ENCODE assay signal across 14 cellular contexts in genomic region chr18:3790702-3791101, GRCh38.
A peak's percentile ranks its signal among the peaks of the same experiment; 100 is the strongest.
DNase-seq lines count a peak whose midpoint lies in the region; ATAC-seq, FAIRE-seq and TF ChIP-seq lines count a peak whose summit lies in the region.
"Had no signal": no experiment of that assay in that cellular context is flagged by ENCODE, and none has a peak within 500 bp of the region (broad histone marks: within the 10 kb centered on the region; RNA-seq: fewer than 3 reads in every experiment).

No MANE protein-coding gene starts in this region.

- peaks cover 7% of the 10 kb centered on the region for H3K9me1 ChIP-seq in keratinocyte (ENCODE audit: control insufficient read depth, extremely low read depth, insufficient read depth, low read length)

- H3K9ac ChIP-seq in keratinocyte (ENCODE audit: control insufficient read depth, extremely low read depth, insufficient read depth, low read length) = no peak overlapping the region

- H3K4me3 ChIP-seq in keratinocyte (ENCODE audit: control insufficient read depth in 2 of 3, extremely low read depth in 1 of 3, insufficient read depth in 2 of 3, low read depth in 1 of 3, low read length in 3 of 3) = no peak overlapping the region
- H3K4me3 ChIP-seq: GM23338 had no signal

- H4K20me1 ChIP-seq in keratinocyte (ENCODE audit: control insufficient read depth, extremely low read depth, insufficient read depth, low read length) = no peaks in the 10 kb centered on the region

- no peaks in the 10 kb centered on the region for H3K36me3 ChIP-seq in keratinocyte (ENCODE audit: control insufficient read depth in 2 of 2, extremely low read depth in 1 of 2, insufficient read depth in 2 of 2, low read length in 2 of 2)
- H3K36me3 ChIP-seq: brain microvascular endothelial cell had no signal

- peak overlapping the region; percentile 12 for H3K4me2 ChIP-seq in keratinocyte (ENCODE audit: control insufficient read depth, extremely low read depth, insufficient read depth, low read depth, low read length)
- H3K4me2 ChIP-seq: GM23338 had no signal

- no peak for TF ChIP-seq CTCF in keratinocyte (optimal IDR thresholded peaks at IDR 0.05 in 1 of 3, IDR thresholded peaks at IDR 0.05 in 1 of 3, conservative IDR thresholded peaks at IDR 0.05 in 1 of 3; ENCODE audit: extremely low read depth in 1 of 3, insufficient read depth in 2 of 3, low read length in 3 of 3)

- dilution Hi-C loops in keratinocyte (cut with MboI; ENCODE audit: extremely low pct_ligation_motif_present, low sequenced_read_pairs) = no loop called here

- H3K9me3 ChIP-seq in keratinocyte (ENCODE audit: control insufficient read depth, low read depth, low read length) = no peaks in the 10 kb centered on the region

- ATAC-seq in HG02571 (IDR thresholded peaks at IDR 0.05; ENCODE audit: unreplicated experiment) (no peak), left cardiac atrium (no peak), GM19324 (IDR thresholded peaks at IDR 0.05; ENCODE audit: low FRiP score, unreplicated experiment) (no peak)
- ATAC-seq: activated T-helper 17 cell treated with anti-CD3 and anti-CD28 coated beads, Interleukin-2, amount 50 U/mL, for 72 hours; GM23338 had no signal

- FAIRE-seq in keratinocyte (lab: Jason Lieb, UNC) = no peak
- FAIRE-seq: frontal cortex had no signal

- H3K27ac ChIP-seq in keratinocyte (ENCODE audit: control insufficient read depth, insufficient read depth, low read length) = no peak overlapping the region
- H3K27ac ChIP-seq: brain microvascular endothelial cell, RWPE1 had no signal

- intact Hi-C loops in left cardiac atrium (cut with DNase I) = no loop called here

- peaks cover 25% of the 10 kb centered on the region for H3K4me1 ChIP-seq in keratinocyte (ENCODE audit: control insufficient read depth, extremely low read depth, insufficient read depth, low read length)

- DNase-seq in EH (ENCODE audit: low read depth) = peak; percentile 54
- peak; percentile 90 for DNase-seq in NCI-H1417 treated with DMSO at 0.1 percent for 48 hours (lab: John Stamatoyannopoulos, UW)
- peak; percentile 22 for DNase-seq in OCI-M1 (lab: John Stamatoyannopoulos, UW)
- no peak for DNase-seq in keratinocyte (ENCODE audit: low read depth, low spot score)
- DNase-seq in globus pallidus (ENCODE audit: low spot score) = no peak
- no peak for DNase-seq in left cardiac atrium
- DNase-seq: activated CD4-positive, alpha-beta memory T cell treated with anti-CD3 and anti-CD28 coated beads for 36 hours; brain microvascular endothelial cell had no signal

- no peaks in the 10 kb centered on the region for H3K27me3 ChIP-seq in keratinocyte (ENCODE audit: control insufficient read depth, extremely low read depth, insufficient read depth, low read length)
- H3K27me3 ChIP-seq: brain microvascular endothelial cell had no signal

- no peaks in the 10 kb centered on the region for H3K79me2 ChIP-seq in keratinocyte (ENCODE audit: control insufficient read depth, insufficient read depth, low read length)

- H2AFZ ChIP-seq in keratinocyte (ENCODE audit: control insufficient read depth, low read length) = no peak overlapping the region
- H2AFZ ChIP-seq: GM23338 had no signal

Comparison
In these comparisons a context has a peak if more than half of its experiments do, and no peak if none do; other contexts are left out.
1. DNase-seq: peak in EH (single experiment), NCI-H1417 treated with DMSO at 0.1 percent for 48 hours (single experiment) and OCI-M1 (single experiment); none in keratinocyte (single experiment), globus pallidus (single experiment) and left cardiac atrium (single experiment).